8 cellular contexts compared by ENCODE assay signal in genomic region chr6:142845143-142845571, GRCh38.
DNase-seq lines count a peak whose midpoint lies in the region; FAIRE-seq and TF ChIP-seq lines count a peak whose summit lies in the region.

No MANE protein-coding gene starts in this region.

- no peaks in the 10 kb centered on the region for H3K9me2 ChIP-seq in GM23248 (ENCODE audit: insufficient read depth)

- no peaks in the 10 kb centered on the region for H4K20me1 ChIP-seq in GM23248 (ENCODE audit: insufficient read depth)

- H3K27me3 ChIP-seq in GM23248 (replicated peaks; ENCODE audit: insufficient read depth) = no peaks in the 10 kb centered on the region
- H3K27me3 ChIP-seq in skeletal muscle satellite cell (ENCODE audit: control insufficient read depth, insufficient read depth, low read length) = no peaks in the 10 kb centered on the region

- peaks cover 93% of the 10 kb centered on the region for H3K79me2 ChIP-seq in GM23248 (ENCODE audit: insufficient read depth)

- 68 to 75% methylated on average over 2 of the region's 2 CpGs for WGBS in GM23248 (ENCODE audit: low coverage in 1 of 2, low lambda C conversion rate in 2 of 2, missing lambda C conversion rate in 2 of 2), 2 experiments

- no peaks in the 10 kb centered on the region for H3K9me3 ChIP-seq in GM23248 (ENCODE audit: low read depth)
- no peaks in the 10 kb centered on the region for H3K9me3 ChIP-seq in skeletal muscle satellite cell (replicated peaks; ENCODE audit: low read length)

- TF ChIP-seq POLR2A in GM12892 (IDR thresholded peaks at IDR 0.05; ENCODE audit: low read depth, low read length) = no peak

- H3K27ac ChIP-seq in GM23248 (peak overlapping the region; percentile 93), epithelial cell of prostate (peak overlapping the region; percentile 91)

- H2AFZ ChIP-seq in GM23248 = peak overlapping the region; percentile 34

- peaks cover 88% of the 10 kb centered on the region for H3K4me1 ChIP-seq in GM23248 (ENCODE audit: insufficient read depth)
- H3K4me1 ChIP-seq in skeletal muscle satellite cell (ENCODE audit: control insufficient read depth, insufficient read depth, low read length) = peaks cover 71% of the 10 kb centered on the region

- FAIRE-seq in GM12892 (lab: Jason Lieb, UNC) = peak; percentile 83

- H3K36me3 ChIP-seq in GM23248 (ENCODE audit: low read depth) = no peaks in the 10 kb centered on the region
- H3K36me3 ChIP-seq in skeletal muscle satellite cell (ENCODE audit: insufficient read depth, low read length) = no peaks in the 10 kb centered on the region

- H3K9ac ChIP-seq in GM23248 = peak overlapping the region; percentile 75
- H3K9ac ChIP-seq in skeletal muscle satellite cell (ENCODE audit: low read depth, low read length) = peak overlapping the region; percentile 83

- H3F3A ChIP-seq in GM23248 (ENCODE audit: insufficient read depth) = peaks cover 81% of the 10 kb centered on the region

- H3K4me2 ChIP-seq in GM23248 (ENCODE audit: unreplicated experiment) (peak overlapping the region; percentile 84), skeletal muscle satellite cell (ENCODE audit: low read length) (peak overlapping the region; percentile 83)

- no peak for DNase-seq in GM12892 (ENCODE audit: insufficient read length)
- DNase-seq in GM23248 = peak; percentile 71
- peak; percentile 59 for DNase-seq in NCI-H526 treated with DMSO at 0.1 percent for 48 hours (lab: John Stamatoyannopoulos, UW)
- DNase-seq in epithelial cell of prostate (ENCODE audit: low read depth, low spot score) = no peak
- no peak for DNase-seq in activated CD8-positive, alpha-beta memory T cell treated with anti-CD3 and anti-CD28 coated beads for 24 hours
- DNase-seq in activated gamma-delta T cell treated with Interleukin-2 at 50 U/mL for 16 hours = no peak
- no peak for DNase-seq in NOMO-1 treated with dmso at 0.1 percent for 144 hours (lab: John Stamatoyannopoulos, UW; ENCODE audit: unreplicated experiment)

- in situ Hi-C loops in GM23248 (cut with MboI) = no loop called here

- peak overlapping the region; percentile 59 for H3K4me3 ChIP-seq in GM23248
- H3K4me3 ChIP-seq in skeletal muscle satellite cell (ENCODE audit: low read length) = peak overlapping the region; percentile 59

Comparison
In these comparisons a context has a peak if more than half of its experiments do, and no peak if none do; other contexts are left out.
1. DNase-seq: peak in GM23248 (single experiment) and NCI-H526 treated with DMSO at 0.1 percent for 48 hours (single experiment); none in GM12892 (single experiment), epithelial cell of prostate (single experiment), activated CD8-positive, alpha-beta memory T cell treated with anti-CD3 and anti-CD28 coated beads for 24 hours (single experiment), activated gamma-delta T cell treated with Interleukin-2 at 50 U/mL for 16 hours (single experiment) and NOMO-1 treated with dmso at 0.1 percent for 144 hours (single experiment).